In the genomic region with DNA sequence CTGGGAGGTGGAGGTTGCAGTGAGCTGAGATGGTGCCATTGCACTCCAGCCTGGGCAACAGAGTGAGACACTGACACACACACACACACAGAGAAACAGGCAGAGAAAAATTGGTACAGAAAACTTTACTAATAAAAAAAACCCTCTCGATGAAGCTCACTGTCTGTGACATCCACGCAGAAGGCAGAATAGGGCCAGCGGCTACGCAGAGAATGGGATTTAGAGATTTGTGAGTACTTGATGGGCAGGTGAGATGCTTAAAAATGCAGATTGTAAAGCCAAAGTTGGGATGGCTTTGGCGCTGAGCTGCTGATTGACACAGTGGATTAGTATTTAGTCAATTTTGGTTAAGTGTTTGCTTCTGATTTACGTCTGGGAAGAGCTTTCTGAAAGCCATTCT, we compare ENCODE assay signal across 8 cellular contexts.
"Had no signal": no experiment of that assay in that cellular context is flagged by ENCODE, and none has a peak within 500 bp of the region (broad histone marks: within the 10 kb centered on the region; RNA-seq: fewer than 3 reads in every experiment).

No MANE protein-coding gene starts in this region.

- H3K4me3 ChIP-seq: GM23248, GM23338, HAP-1 had no signal

- H3K36me3 ChIP-seq: HAP-1 had no signal

- H3K27ac Mint-ChIP-seq: GM23338, H9, HFFc6 had no signal

- H3K4me1 ChIP-seq: HAP-1 had no signal

- DNase-seq: GOT3, H7, H9, HCEC 1CT, HFFc6 had no signal

- H3K4me3 Mint-ChIP-seq: GM23338, H9, HFFc6 had no signal

- H3K4me1 Mint-ChIP-seq: GM23338, H9 had no signal

- H3K27ac ChIP-seq: GM23248 had no signal

- H3K9me3 Mint-ChIP-seq: HFFc6 had no signal
